10 cellular contexts compared by ENCODE assay signal in genomic region chr4:174154455-174154854, GRCh38.
A peak's percentile ranks its signal among the peaks of the same experiment; 100 is the strongest.
DNase-seq lines count a peak whose midpoint lies in the region; ATAC-seq, FAIRE-seq and TF ChIP-seq lines count a peak whose summit lies in the region.
"Had no signal": no experiment of that assay in that cellular context is flagged by ENCODE, and none has a peak within 500 bp of the region (broad histone marks: within the 10 kb centered on the region; RNA-seq: fewer than 3 reads in every experiment).

No MANE protein-coding gene starts in this region.

- peaks cover 16% of the 10 kb centered on the region; the same call in 2 of the 3 replicates for H3K4me1 Mint-ChIP-seq in GM23338
- H3K4me1 Mint-ChIP-seq: activated naive CD8-positive, alpha-beta T cell treated with anti-CD3 and anti-CD28 coated beads, Interleukin-2, amount 10 ng/mL, durations not matched to agents 7 days and 5 days had no signal

- H2AFZ ChIP-seq in GM23338, result no peak overlapping the region

- H3K4me3 ChIP-seq in fibroblast of villous mesenchyme (ENCODE audit: low read depth, low read length) (peak overlapping the region; percentile 52), gastrocnemius medialis (peak overlapping the region; percentile 19 to 38 (median 34)), GM23338 (no peak overlapping the region)
- H3K4me3 ChIP-seq: thyroid gland had no signal

- no peak overlapping the region for H3K4me2 ChIP-seq in GM23338

- peak; percentile 28 to 57 for DNase-seq in SHP77 (lab: John Stamatoyannopoulos, UW)
- DNase-seq in fibroblast of villous mesenchyme (ENCODE audit: low read depth), result peak; percentile 94
- DNase-seq in gastrocnemius medialis, result no peak
- DNase-seq in GM23338 (ENCODE audit: low spot score), result no peak
- DNase-seq in HUDEP-2 (lab: John Stamatoyannopoulos, UW; ENCODE audit: unreplicated experiment in 76 of 76), result no peak
- DNase-seq: activated naive CD8-positive, alpha-beta T cell treated with anti-CD3 and anti-CD28 coated beads, Interleukin-2, amount 10 ng/mL, durations not matched to agents 7 days and 5 days; thyroid gland had no signal

- H3K27ac ChIP-seq in gastrocnemius medialis (no peak overlapping the region), GM23338 (ENCODE audit: low read depth) (no peak overlapping the region)

- H3K4me3 Mint-ChIP-seq in GM23338, result no peak overlapping the region
- H3K4me3 Mint-ChIP-seq: activated naive CD8-positive, alpha-beta T cell treated with anti-CD3 and anti-CD28 coated beads, Interleukin-2, amount 10 ng/mL, durations not matched to agents 7 days and 5 days had no signal

- peaks cover 0 to 4% of the 10 kb centered on the region in 2 donors for H3K4me1 ChIP-seq in gastrocnemius medialis
- peaks cover 3% of the 10 kb centered on the region; the same call in 1 of the 2 replicates for H3K4me1 ChIP-seq in GM23338 (ENCODE audit: insufficient read depth)
- H3K4me1 ChIP-seq: thyroid gland had no signal

- peaks cover 0 to 4% (median 0%) of the 10 kb centered on the region in 3 donors for H3K27me3 ChIP-seq in gastrocnemius medialis
- no peaks in the 10 kb centered on the region for H3K27me3 ChIP-seq in GM23338 (ENCODE audit: insufficient read depth)
- H3K27me3 ChIP-seq: thyroid gland had no signal

- no peaks in the 10 kb centered on the region for H3K36me3 Mint-ChIP-seq in GM23338 (ENCODE audit: low read depth)
- H3K36me3 Mint-ChIP-seq: activated naive CD8-positive, alpha-beta T cell treated with anti-CD3 and anti-CD28 coated beads, Interleukin-2, amount 10 ng/mL, durations not matched to agents 7 days and 5 days had no signal

- no peaks in the 10 kb centered on the region for H3K9me3 Mint-ChIP-seq in GM23338
- H3K9me3 Mint-ChIP-seq: activated naive CD8-positive, alpha-beta T cell treated with anti-CD3 and anti-CD28 coated beads, Interleukin-2, amount 10 ng/mL, durations not matched to agents 7 days and 5 days had no signal

- H3K27me3 Mint-ChIP-seq in GM23338 (ENCODE audit: insufficient read depth, low read depth, poor library complexity), result peaks cover 3% of the 10 kb centered on the region

- FAIRE-seq in G401.6 (lab: Jason Lieb, UNC), result peak; percentile 58

- TF ChIP-seq POLR2A in gastrocnemius medialis (IDR thresholded peaks at IDR 0.05), result no peak

- in situ Hi-C loops in gastrocnemius medialis (cut with MboI; ENCODE audit: low sequenced_read_pairs in 4 of 4), result no loop called here

- TF ChIP-seq CTCF in fibroblast of villous mesenchyme (IDR thresholded peaks at IDR 0.05; ENCODE audit: insufficient read depth, low read depth, low read length), result no peak
- no peak for TF ChIP-seq CTCF in gastrocnemius medialis (IDR thresholded peaks at IDR 0.05 in 4 of 5, conservative IDR thresholded peaks at IDR 0.05 in 1 of 5)
- no peak for TF ChIP-seq CTCF in GM23338 (conservative IDR thresholded peaks at IDR 0.05; ENCODE audit: low read depth in 2 of 2)

- no peaks in the 10 kb centered on the region for H3K79me2 ChIP-seq in GM23338 (replicated peaks; ENCODE audit: insufficient read depth)

- ATAC-seq in gastrocnemius medialis (peak; percentile 74 to 77), GM23338 (no peak), HG02759 (IDR thresholded peaks at IDR 0.05; ENCODE audit: unreplicated experiment) (no peak), HG03280 (IDR thresholded peaks at IDR 0.05; ENCODE audit: unreplicated experiment) (no peak)

- H3K27ac Mint-ChIP-seq in GM23338, result no peak overlapping the region
- H3K27ac Mint-ChIP-seq: activated naive CD8-positive, alpha-beta T cell treated with anti-CD3 and anti-CD28 coated beads, Interleukin-2, amount 10 ng/mL, durations not matched to agents 7 days and 5 days had no signal

- intact Hi-C loops in gastrocnemius medialis (cut with DNase I; ENCODE audit: low total_unique reads), result no loop called here

- H3K36me3 ChIP-seq in gastrocnemius medialis (no peaks in the 10 kb centered on the region), GM23338 (ENCODE audit: insufficient read depth) (no peaks in the 10 kb centered on the region)
- H3K36me3 ChIP-seq: thyroid gland had no signal

- no peaks in the 10 kb centered on the region for H4K20me1 ChIP-seq in GM23338 (replicated peaks; ENCODE audit: insufficient read depth)

- no peaks in the 10 kb centered on the region for H3K9me3 ChIP-seq in gastrocnemius medialis
- H3K9me3 ChIP-seq: thyroid gland had no signal

- no peaks in the 10 kb centered on the region for H3K9me2 ChIP-seq in GM23338 (ENCODE audit: insufficient read depth)

- H3F3A ChIP-seq in GM23338 (replicated peaks; ENCODE audit: low read depth), result no peaks in the 10 kb centered on the region

TF ChIP-seq in GM23338, 12 proteins besides CTCF, POLR2A, EP300 and RAD21 (continues in another document):
- TF ChIP-seq EZH2 (IDR thresholded peaks at IDR 0.05; ENCODE audit: low read depth, unreplicated experiment), result no peak
- TF ChIP-seq, protein P1, sequence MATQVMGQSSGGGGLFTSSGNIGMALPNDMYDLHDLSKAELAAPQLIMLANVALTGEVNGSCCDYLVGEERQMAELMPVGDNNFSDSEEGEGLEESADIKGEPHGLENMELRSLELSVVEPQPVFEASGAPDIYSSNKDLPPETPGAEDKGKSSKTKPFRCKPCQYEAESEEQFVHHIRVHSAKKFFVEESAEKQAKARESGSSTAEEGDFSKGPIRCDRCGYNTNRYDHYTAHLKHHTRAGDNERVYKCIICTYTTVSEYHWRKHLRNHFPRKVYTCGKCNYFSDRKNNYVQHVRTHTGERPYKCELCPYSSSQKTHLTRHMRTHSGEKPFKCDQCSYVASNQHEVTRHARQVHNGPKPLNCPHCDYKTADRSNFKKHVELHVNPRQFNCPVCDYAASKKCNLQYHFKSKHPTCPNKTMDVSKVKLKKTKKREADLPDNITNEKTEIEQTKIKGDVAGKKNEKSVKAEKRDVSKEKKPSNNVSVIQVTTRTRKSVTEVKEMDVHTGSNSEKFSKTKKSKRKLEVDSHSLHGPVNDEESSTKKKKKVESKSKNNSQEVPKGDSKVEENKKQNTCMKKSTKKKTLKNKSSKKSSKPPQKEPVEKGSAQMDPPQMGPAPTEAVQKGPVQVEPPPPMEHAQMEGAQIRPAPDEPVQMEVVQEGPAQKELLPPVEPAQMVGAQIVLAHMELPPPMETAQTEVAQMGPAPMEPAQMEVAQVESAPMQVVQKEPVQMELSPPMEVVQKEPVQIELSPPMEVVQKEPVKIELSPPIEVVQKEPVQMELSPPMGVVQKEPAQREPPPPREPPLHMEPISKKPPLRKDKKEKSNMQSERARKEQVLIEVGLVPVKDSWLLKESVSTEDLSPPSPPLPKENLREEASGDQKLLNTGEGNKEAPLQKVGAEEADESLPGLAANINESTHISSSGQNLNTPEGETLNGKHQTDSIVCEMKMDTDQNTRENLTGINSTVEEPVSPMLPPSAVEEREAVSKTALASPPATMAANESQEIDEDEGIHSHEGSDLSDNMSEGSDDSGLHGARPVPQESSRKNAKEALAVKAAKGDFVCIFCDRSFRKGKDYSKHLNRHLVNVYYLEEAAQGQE (IDR thresholded peaks at IDR 0.05; ENCODE audit: unreplicated experiment), result no peak
- no peak for TF ChIP-seq STAT1 (IDR thresholded peaks at IDR 0.05; ENCODE audit: unreplicated experiment)
- no peak for TF ChIP-seq CREB1 (CRISPR knock-in tag; IDR thresholded peaks at IDR 0.05; ENCODE audit: low read depth)
- no peak for TF ChIP-seq ETS1 (IDR thresholded peaks at IDR 0.05)
- TF ChIP-seq ZNF114 (CRISPR knock-in tag; IDR thresholded peaks at IDR 0.05), result no peak
- TF ChIP-seq EZH2phosphoT487 (IDR thresholded peaks at IDR 0.05; ENCODE audit: unreplicated experiment), result no peak

Comparison
In these comparisons a context has a peak if more than half of its experiments do, and no peak if none do; other contexts are left out.
1. DNase-seq: peak in SHP77 (2 of 2) and fibroblast of villous mesenchyme (single experiment); none in gastrocnemius medialis (0 of 2), GM23338 (single experiment) and HUDEP-2 (0 of 76).
2. ATAC-seq: peak in gastrocnemius medialis (2 of 2); none in GM23338 (single experiment), HG02759 (single experiment) and HG03280 (single experiment).